In genomic region chr9:82543726-82544125, GRCh38 we compare ENCODE assay signal across 17 cellular contexts.
A peak's percentile ranks its signal among the peaks of the same experiment; 100 is the strongest.
DNase-seq lines count a peak whose midpoint lies in the region; ATAC-seq, FAIRE-seq and TF ChIP-seq lines count a peak whose summit lies in the region.
"Had no signal": no experiment of that assay in that cellular context is flagged by ENCODE, and none has a peak within 500 bp of the region (broad histone marks: within the 10 kb centered on the region; RNA-seq: fewer than 3 reads in every experiment).

No MANE protein-coding gene starts in this region.

- no peak for TF ChIP-seq CTCF in keratinocyte (optimal IDR thresholded peaks at IDR 0.05 in 1 of 3, IDR thresholded peaks at IDR 0.05 in 1 of 3, conservative IDR thresholded peaks at IDR 0.05 in 1 of 3; ENCODE audit: extremely low read depth in 1 of 3, insufficient read depth in 2 of 3, low read length in 3 of 3)

- no peaks in the 10 kb centered on the region for H4K20me1 ChIP-seq in keratinocyte (ENCODE audit: control insufficient read depth, extremely low read depth, insufficient read depth, low read length)

- FAIRE-seq in keratinocyte (lab: Jason Lieb, UNC), result peak; percentile 23
- FAIRE-seq: A549, D721Med had no signal

- in situ Hi-C loops in KBM-7 (cut with MboI; ENCODE audit: low pct_unique_long_range_greater_than_20kb, low sequenced_read_pairs), result no loop called here

- no peaks in the 10 kb centered on the region for H3K9me3 ChIP-seq in keratinocyte (ENCODE audit: control insufficient read depth, low read depth, low read length)
- H3K9me3 ChIP-seq: A549, BE2C had no signal

- peak; percentile 1 for DNase-seq in EH (ENCODE audit: low read depth)
- peak; percentile 5 for DNase-seq in H4 (ENCODE audit: low spot score)
- DNase-seq in T1000 (lab: John Stamatoyannopoulos, UW), result peak; percentile 8
- DNase-seq in keratinocyte (ENCODE audit: low read depth, low spot score), result no peak
- DNase-seq in KBM-7, result no peak
- DNase-seq in T-helper 9 cell, result no peak
- DNase-seq: BE2C; CD4-positive, alpha-beta memory T cell; COR-L47; DMS153; DMS79 treated with DMSO at 0.1 percent for 48 hours; H9 had no signal

- no peaks in the 10 kb centered on the region for H3K36me3 ChIP-seq in keratinocyte (ENCODE audit: control insufficient read depth in 2 of 2, extremely low read depth in 1 of 2, insufficient read depth in 2 of 2, low read length in 2 of 2)
- H3K36me3 ChIP-seq: BE2C had no signal

- ATAC-seq in HG03457 (IDR thresholded peaks at IDR 0.05; ENCODE audit: unreplicated experiment), result no peak
- ATAC-seq: A549, GM23338 had no signal

- no peak overlapping the region for H2AFZ ChIP-seq in keratinocyte (ENCODE audit: control insufficient read depth, low read length)
- H2AFZ ChIP-seq: GM23338 had no signal

- no peaks in the 10 kb centered on the region for H3K27me3 ChIP-seq in keratinocyte (ENCODE audit: control insufficient read depth, extremely low read depth, insufficient read depth, low read length)
- H3K27me3 ChIP-seq: BE2C had no signal

- dilution Hi-C loops in keratinocyte (cut with MboI; ENCODE audit: extremely low pct_ligation_motif_present, low sequenced_read_pairs), result no loop called here

- H3K4me2 ChIP-seq in keratinocyte (ENCODE audit: control insufficient read depth, extremely low read depth, insufficient read depth, low read depth, low read length), result no peak overlapping the region
- H3K4me2 ChIP-seq: A549, GM23338 had no signal

- no peaks in the 10 kb centered on the region for H3K79me2 ChIP-seq in keratinocyte (ENCODE audit: control insufficient read depth, insufficient read depth, low read length)

- H3K4me3 ChIP-seq in keratinocyte (ENCODE audit: control insufficient read depth in 2 of 3, extremely low read depth in 1 of 3, insufficient read depth in 2 of 3, low read depth in 1 of 3, low read length in 3 of 3), result no peak overlapping the region
- H3K4me3 ChIP-seq: A549, GM23338 had no signal

- peaks cover 4% of the 10 kb centered on the region for H3K4me1 ChIP-seq in keratinocyte (ENCODE audit: control insufficient read depth, extremely low read depth, insufficient read depth, low read length)
- H3K4me1 ChIP-seq: A549 had no signal

- H3K9me1 ChIP-seq in keratinocyte (ENCODE audit: control insufficient read depth, extremely low read depth, insufficient read depth, low read length), result no peaks in the 10 kb centered on the region

- H3K27ac ChIP-seq in keratinocyte (ENCODE audit: control insufficient read depth, insufficient read depth, low read length), result no peak overlapping the region
- H3K27ac ChIP-seq: A549, C4-2B had no signal

- H3K9ac ChIP-seq in keratinocyte (ENCODE audit: control insufficient read depth, extremely low read depth, insufficient read depth, low read length), result no peak overlapping the region

Comparison
In these comparisons a context has a peak if more than half of its experiments do, and no peak if none do; other contexts are left out.
1. DNase-seq: peak in EH (single experiment), H4 (single experiment) and T1000 (single experiment); none in keratinocyte (single experiment), KBM-7 (single experiment) and T-helper 9 cell (single experiment).